ENCODE assay signal across 16 cellular contexts in genomic region chr1:25657121-25657521, GRCh38. TPM values are rescaled to one million over a fixed set of nuclear protein-coding genes. Genes with fewer than 3 reads are reported as not detected.
DNase-seq lines count a peak whose midpoint lies in the region; ATAC-seq and TF ChIP-seq lines count a peak whose summit lies in the region.
"Had no signal": no experiment of that assay in that cellular context is flagged by ENCODE, and none has a peak within 500 bp of the region (broad histone marks: within the 10 kb centered on the region; RNA-seq: fewer than 3 reads in every experiment).

No MANE protein-coding gene starts in this region.

- H3K27me3 Mint-ChIP-seq in CD8-positive, alpha-beta T cell (ENCODE audit: low read depth): no peaks in the 10 kb centered on the region
- H3K27me3 Mint-ChIP-seq in endodermal cell (ENCODE audit: insufficient read depth) (no peaks in the 10 kb centered on the region), nephron progenitor cell (ENCODE audit: low read depth, poor library complexity) (peaks cover 35% of the 10 kb centered on the region)

- H3K9me3 ChIP-seq in CD8-positive, alpha-beta T cell (ENCODE audit: low read length): no peaks in the 10 kb centered on the region
- H3K9me3 ChIP-seq in endodermal cell (ENCODE audit: control insufficient read depth, low read length) (no peaks in the 10 kb centered on the region), GM23248 (ENCODE audit: low read depth) (no peaks in the 10 kb centered on the region), breast epithelium (no peaks in the 10 kb centered on the region)
- H3K9me3 ChIP-seq: body of pancreas, thoracic aorta had no signal

- H3K9ac ChIP-seq in endodermal cell (ENCODE audit: extremely low read depth, low read length, poor library complexity, severe bottlenecking): no peak overlapping the region
- H3K9ac ChIP-seq in GM23248: no peak overlapping the region

- no peaks in the 10 kb centered on the region for H3F3A ChIP-seq in GM23248 (ENCODE audit: insufficient read depth)

- no peaks in the 10 kb centered on the region for H3K9me2 ChIP-seq in GM23248 (ENCODE audit: insufficient read depth)

- TF ChIP-seq POLR2A in breast epithelium (IDR thresholded peaks at IDR 0.05): no peak

- H3K27ac ChIP-seq in CD8-positive, alpha-beta T cell (ENCODE audit: low read depth, low read length): no peak overlapping the region
- peak overlapping the region; percentile 36 for H3K27ac ChIP-seq in endodermal cell (ENCODE audit: low read depth, low read length)
- no peak overlapping the region for H3K27ac ChIP-seq in GM23248
- H3K27ac ChIP-seq in breast epithelium: no peak overlapping the region
- H3K27ac ChIP-seq: body of pancreas, thoracic aorta had no signal

- no peak for TF ChIP-seq CTCF in CD8-positive, alpha-beta T cell (IDR thresholded peaks at IDR 0.05)
- TF ChIP-seq CTCF in endodermal cell (conservative IDR thresholded peaks at IDR 0.05) (no peak), nephron progenitor cell (IDR thresholded peaks at IDR 0.05) (no peak), breast epithelium (IDR thresholded peaks at IDR 0.05) (no peak)

- no peaks in the 10 kb centered on the region for H4K20me1 ChIP-seq in GM23248 (ENCODE audit: insufficient read depth)

- H3K4me2 ChIP-seq in GM23248 (ENCODE audit: unreplicated experiment): no peak overlapping the region

- in situ Hi-C loops in GM23248 (cut with MboI): no loop called here

- no peak overlapping the region for H3K4me3 ChIP-seq in CD8-positive, alpha-beta T cell (ENCODE audit: low read depth, low read length)
- H3K4me3 ChIP-seq in endodermal cell (ENCODE audit: low read length) (no peak overlapping the region), GM23248 (no peak overlapping the region), breast epithelium (no peak overlapping the region)
- H3K4me3 ChIP-seq: body of pancreas, lung, thoracic aorta had no signal

- no peaks in the 10 kb centered on the region for H3K9me3 Mint-ChIP-seq in CD8-positive, alpha-beta T cell
- no peaks in the 10 kb centered on the region for H3K9me3 Mint-ChIP-seq in endodermal cell
- no peaks in the 10 kb centered on the region for H3K9me3 Mint-ChIP-seq in nephron progenitor cell
- H3K9me3 Mint-ChIP-seq: activated naive CD4-positive, alpha-beta T cell treated with anti-CD3 and anti-CD28 coated beads, Interleukin-2, amount 10 ng/mL, durations not matched to agents 7 days and 5 days; WTC11 had no signal

- peak overlapping the region; percentile 70 for H3K27ac Mint-ChIP-seq in CD8-positive, alpha-beta T cell
- no peak overlapping the region for H3K27ac Mint-ChIP-seq in endodermal cell
- H3K27ac Mint-ChIP-seq in nephron progenitor cell: no peak overlapping the region
- H3K27ac Mint-ChIP-seq: WTC11 had no signal

- peak in 2 of 7 experiments; percentile 28 to 51 for DNase-seq in CD8-positive, alpha-beta T cell
- DNase-seq in NAMALWA (ENCODE audit: low spot score): peak; percentile 9
- peak; percentile 15 for DNase-seq in endodermal cell
- peak; percentile 40 for DNase-seq in nephron progenitor cell
- no peak for DNase-seq in GM23248
- no peak for DNase-seq in DMS153 (lab: John Stamatoyannopoulos, UW)
- no peak for DNase-seq in NCI-H2029 treated with DMSO at 0.1 percent for 48 hours (lab: John Stamatoyannopoulos, UW)
- DNase-seq in breast epithelium (ENCODE audit: low spot score in 2 of 2): no peak
- DNase-seq: activated naive CD4-positive, alpha-beta T cell treated with anti-CD3 and anti-CD28 coated beads, Interleukin-2, amount 10 ng/mL, durations not matched to agents 7 days and 5 days; body of pancreas; NCI-H1092; NCI-H2081; small intestine had no signal

- POLR2A ChIA-PET in CD8-positive, alpha-beta T cell (lab: Charles Lee): no interaction called here

- H3K4me1 ChIP-seq in CD8-positive, alpha-beta T cell (ENCODE audit: insufficient read depth, low read length): peaks cover 17% of the 10 kb centered on the region
- H3K4me1 ChIP-seq in endodermal cell (ENCODE audit: control insufficient read depth, insufficient read depth, low read length): no peaks in the 10 kb centered on the region
- H3K4me1 ChIP-seq in GM23248 (ENCODE audit: insufficient read depth): no peaks in the 10 kb centered on the region
- H3K4me1 ChIP-seq in breast epithelium: no peaks in the 10 kb centered on the region

- 96 to 100% methylated on average over 1 to 4 of the region's 4 CpGs for WGBS in endodermal cell (ENCODE audit: insufficient coverage in 1 of 2, insufficient read length in 1 of 2), 2 experiments
- WGBS in GM23248 (ENCODE audit: low coverage in 1 of 2, low lambda C conversion rate in 2 of 2, missing lambda C conversion rate in 2 of 2), 2 experiments: 93 to 99% methylated on average over 4 of the region's 4 CpGs

- H3K36me3 Mint-ChIP-seq in CD8-positive, alpha-beta T cell: peaks cover 45% of the 10 kb centered on the region
- H3K36me3 Mint-ChIP-seq in endodermal cell (ENCODE audit: low read depth) (no peaks in the 10 kb centered on the region), nephron progenitor cell (ENCODE audit: low read depth) (no peaks in the 10 kb centered on the region)
- H3K36me3 Mint-ChIP-seq: WTC11 had no signal

- CTCF ChIA-PET in CD8-positive, alpha-beta T cell (lab: Charles Lee): interaction anchor here (1.4 kb wide), 1 partner anchor 43 kb away, joined by 3 read pairs; no protein-coding TSS in a partner anchor

- H3K27me3 ChIP-seq in CD8-positive, alpha-beta T cell (ENCODE audit: insufficient read depth, low read length): no peaks in the 10 kb centered on the region
- no peaks in the 10 kb centered on the region for H3K27me3 ChIP-seq in endodermal cell (ENCODE audit: control insufficient read depth, insufficient read depth, low read length, poor library complexity, severe bottlenecking)
- no peaks in the 10 kb centered on the region for H3K27me3 ChIP-seq in GM23248 (replicated peaks; ENCODE audit: insufficient read depth)
- H3K27me3 ChIP-seq in breast epithelium: no peaks in the 10 kb centered on the region
- H3K27me3 ChIP-seq: body of pancreas had no signal

- intact Hi-C loops in CD8-positive, alpha-beta T cell (cut with DNase I, micrococcal nuclease): loop anchor here in 1 of 2 experiments (5.0 kb wide), 1 partner anchor 35 kb away; no protein-coding TSS in a partner anchor
- intact Hi-C loops in breast epithelium (cut with DNase I; ENCODE audit: low total_unique reads): no loop called here

- H2AFZ ChIP-seq in GM23248: no peak overlapping the region

- peaks cover 54% of the 10 kb centered on the region for H3K4me1 Mint-ChIP-seq in CD8-positive, alpha-beta T cell (ENCODE audit: low read depth)
- H3K4me1 Mint-ChIP-seq in endodermal cell: peaks cover 11% of the 10 kb centered on the region
- peaks cover 80% of the 10 kb centered on the region for H3K4me1 Mint-ChIP-seq in nephron progenitor cell

- no peak overlapping the region for H3K4me3 Mint-ChIP-seq in CD8-positive, alpha-beta T cell
- no peak overlapping the region for H3K4me3 Mint-ChIP-seq in endodermal cell
- no peak overlapping the region for H3K4me3 Mint-ChIP-seq in nephron progenitor cell
- H3K4me3 Mint-ChIP-seq: activated naive CD4-positive, alpha-beta T cell treated with anti-CD3 and anti-CD28 coated beads, Interleukin-2, amount 10 ng/mL, durations not matched to agents 7 days and 5 days; WTC11 had no signal

- H3K79me2 ChIP-seq in GM23248 (ENCODE audit: insufficient read depth): no peaks in the 10 kb centered on the region

- ATAC-seq in CD8-positive, alpha-beta T cell: peak; percentile 62
- ATAC-seq: body of pancreas, WTC11 had no signal

- peaks cover 9% of the 10 kb centered on the region for H3K36me3 ChIP-seq in CD8-positive, alpha-beta T cell (ENCODE audit: insufficient read depth, low read length)
- H3K36me3 ChIP-seq in endodermal cell (ENCODE audit: control insufficient read depth, insufficient read depth, low read length): no peaks in the 10 kb centered on the region
- H3K36me3 ChIP-seq in GM23248 (ENCODE audit: low read depth): no peaks in the 10 kb centered on the region
- no peaks in the 10 kb centered on the region for H3K36me3 ChIP-seq in breast epithelium
- H3K36me3 ChIP-seq: thoracic aorta had no signal

RNA-seq across cellular contexts. Expression of gene MAN1C1, which starts 40.5 kb away (rescaled TPM):
- total RNA-seq in CD8-positive, alpha-beta T cell: 10 to 100 TPM; 24.6 to 25.7 TPM
- 1 to 10 TPM; 2.2 to 4.3 TPM for total RNA-seq in endodermal cell
- polyA plus RNA-seq in endodermal cell (2013, experiment 1 of 2): 8.0 TPM
- 6.9 TPM for polyA plus RNA-seq in endodermal cell (2013, experiment 2 of 2)
- 0.51 and 1.1 TPM in 2 replicates for total RNA-seq in GM23248 (2014; rRNA removed; shearing (Covaris generic))
- 0.29 and 0.43 TPM in 2 replicates for polyA plus RNA-seq in GM23248 (2016; fragmentation: Nextera tagmentation; extraction: Ambion mirVana)
- total RNA-seq in breast epithelium: 10 to 100 TPM in 1 of 3 donors, 1 to 10 TPM in 2; 6.7 to 13.8 (median 6.9) TPM

Comparison
In these comparisons a context has a peak if more than half of its experiments do, and no peak if none do; other contexts are left out.
1. DNase-seq: peak in NAMALWA (single experiment), endodermal cell (single experiment) and nephron progenitor cell (single experiment); none in GM23248 (single experiment), DMS153 (single experiment), NCI-H2029 treated with DMSO at 0.1 percent for 48 hours (single experiment) and breast epithelium (0 of 2).